In genomic region chrX:48911407-48912182, GRCh38 we compare ENCODE assay signal across 8 cellular contexts. TPM values are rescaled to one million over a fixed set of nuclear protein-coding genes. Genes with fewer than 3 reads are reported as not detected.
DNase-seq lines count a peak whose midpoint lies in the region; ATAC-seq and TF ChIP-seq lines count a peak whose summit lies in the region.

Gene SLC35A2 (minus strand): TSS chrX:48911646. CDS start chrX:48911636, 10 bp downstream.

- no peaks in the 10 kb centered on the region for H3K9me3 Mint-ChIP-seq in activated naive CD4-positive, alpha-beta T cell treated with anti-CD3 and anti-CD28 coated beads, Interleukin-2, amount 50 U/mL, for 72 hours
- peaks cover 3% of the 10 kb centered on the region for H3K9me3 Mint-ChIP-seq in glutamatergic neuron (ENCODE audit: unreplicated experiment)

- peak within 1 kb of the TSS; percentile 92 for H3K4me3 Mint-ChIP-seq in glutamatergic neuron (ENCODE audit: unreplicated experiment)

- H3K4me1 Mint-ChIP-seq in glutamatergic neuron (ENCODE audit: low read depth, unreplicated experiment) = peaks cover 6% of the 10 kb centered on the region

- TF ChIP-seq CTCF in glutamatergic neuron (IDR thresholded peaks at IDR 0.05; ENCODE audit: partially characterized antibody, unreplicated experiment) = no peak
- TF ChIP-seq CTCF in osteoblast (IDR thresholded peaks at IDR 0.05; ENCODE audit: extremely low read depth, low read depth, low read length) = no peak
- TF ChIP-seq CTCF in thoracic aorta (IDR thresholded peaks at IDR 0.05) = no peak

- H3K27me3 ChIP-seq in osteoblast (ENCODE audit: insufficient read depth, low read length) (no peaks in the 10 kb centered on the region), thoracic aorta (replicated peaks; ENCODE audit: insufficient read depth) (no peaks in the 10 kb centered on the region)

- peak within 1 kb of the TSS; percentile 85 for H3K27ac ChIP-seq in osteoblast (ENCODE audit: low read depth, low read length)
- H3K27ac ChIP-seq in thoracic aorta = peak within 1 kb of the TSS; percentile 61 to 77

- peaks cover 36% of the 10 kb centered on the region for H3K79me2 ChIP-seq in osteoblast (ENCODE audit: insufficient read depth, low read length)

- H3K36me3 ChIP-seq in osteoblast (ENCODE audit: insufficient read depth, low read length) (peaks cover 29% of the 10 kb centered on the region), thoracic aorta (no peaks in the 10 kb centered on the region)

- DNase-seq in GDM1 (lab: John Stamatoyannopoulos, UW) (peak; percentile 48), NCI-H1105 treated with DMSO at 0.1 percent for 48 hours (lab: John Stamatoyannopoulos, UW) (peak; percentile 85), SKM-1 treated with dmso at 0.1 percent for 144 hours (lab: John Stamatoyannopoulos, UW; ENCODE audit: unreplicated experiment) (peak; percentile 32), glutamatergic neuron (peak; percentile 79), osteoblast (ENCODE audit: insufficient read length, low spot score, missing footprints) (peak; percentile 93), thoracic aorta (ENCODE audit: low spot score) (no peak)
- peak; percentile 82 to 86 for DNase-seq in activated naive CD4-positive, alpha-beta T cell treated with anti-CD3 and anti-CD28 coated beads, Interleukin-2, amount 50 U/mL, for 72 hours (ENCODE audit: low spot score in 2 of 2)

- H3K27me3 Mint-ChIP-seq in glutamatergic neuron (ENCODE audit: unreplicated experiment) = peaks cover 7% of the 10 kb centered on the region

- H2AFZ ChIP-seq in osteoblast (ENCODE audit: low read length) = peak within 1 kb of the TSS; percentile 67

- no peaks in the 10 kb centered on the region for H4K20me1 ChIP-seq in osteoblast (ENCODE audit: insufficient read depth, low read length)

- peaks cover 3% of the 10 kb centered on the region for H3K4me1 ChIP-seq in osteoblast (ENCODE audit: insufficient read depth, low read length)
- H3K4me1 ChIP-seq in thoracic aorta (ENCODE audit: control insufficient read depth in 1 of 2, low read depth in 2 of 2) = no peaks in the 10 kb centered on the region

- peak within 1 kb of the TSS; percentile 95 to 97 for H3K27ac Mint-ChIP-seq in activated naive CD4-positive, alpha-beta T cell treated with anti-CD3 and anti-CD28 coated beads, Interleukin-2, amount 50 U/mL, for 72 hours
- peak within 1 kb of the TSS; percentile 78 for H3K27ac Mint-ChIP-seq in glutamatergic neuron (ENCODE audit: unreplicated experiment)

- peaks cover 37 to 48% of the 10 kb centered on the region in 2 donors for H3K36me3 Mint-ChIP-seq in activated naive CD4-positive, alpha-beta T cell treated with anti-CD3 and anti-CD28 coated beads, Interleukin-2, amount 50 U/mL, for 72 hours
- no peaks in the 10 kb centered on the region for H3K36me3 Mint-ChIP-seq in glutamatergic neuron (ENCODE audit: unreplicated experiment)

- ATAC-seq in HG02571 (IDR thresholded peaks at IDR 0.05; ENCODE audit: unreplicated experiment) (peak; percentile 61), thoracic aorta (ENCODE audit: insufficient number of reproducible peaks, low FRiP score, low read depth) (no peak)
- peak; percentile 75 for ATAC-seq in activated naive CD4-positive, alpha-beta T cell treated with anti-CD3 and anti-CD28 coated beads, Interleukin-2, amount 50 U/mL, for 72 hours

- H3K9me3 ChIP-seq in osteoblast (ENCODE audit: low read depth, low read length) (no peaks in the 10 kb centered on the region), thoracic aorta (no peaks in the 10 kb centered on the region)

- H3K4me2 ChIP-seq in osteoblast (ENCODE audit: insufficient read depth, low read length) = peak within 1 kb of the TSS; percentile 84

- H3K4me3 ChIP-seq in osteoblast (ENCODE audit: insufficient read depth, low read length) (peak within 1 kb of the TSS; percentile 84), thoracic aorta (peak within 1 kb of the TSS; percentile 84)

RNA-seq across cellular contexts. Expression of gene SLC35A2, which starts in this region (rescaled TPM):
- 10 to 100 TPM; 18.3 to 22.2 TPM for total RNA-seq in activated naive CD4-positive, alpha-beta T cell treated with anti-CD3 and anti-CD28 coated beads, Interleukin-2, amount 50 U/mL, for 72 hours
- total RNA-seq in glutamatergic neuron (ENCODE audit: unreplicated experiment) = 22.1 TPM
- 15.3 and 15.6 TPM in 2 replicates for total RNA-seq in osteoblast
- total RNA-seq in thoracic aorta = 10 to 100 TPM; 12.8 to 30.7 TPM
